Comparison of ENCODE assay signal across 9 cellular contexts in the genomic region with DNA sequence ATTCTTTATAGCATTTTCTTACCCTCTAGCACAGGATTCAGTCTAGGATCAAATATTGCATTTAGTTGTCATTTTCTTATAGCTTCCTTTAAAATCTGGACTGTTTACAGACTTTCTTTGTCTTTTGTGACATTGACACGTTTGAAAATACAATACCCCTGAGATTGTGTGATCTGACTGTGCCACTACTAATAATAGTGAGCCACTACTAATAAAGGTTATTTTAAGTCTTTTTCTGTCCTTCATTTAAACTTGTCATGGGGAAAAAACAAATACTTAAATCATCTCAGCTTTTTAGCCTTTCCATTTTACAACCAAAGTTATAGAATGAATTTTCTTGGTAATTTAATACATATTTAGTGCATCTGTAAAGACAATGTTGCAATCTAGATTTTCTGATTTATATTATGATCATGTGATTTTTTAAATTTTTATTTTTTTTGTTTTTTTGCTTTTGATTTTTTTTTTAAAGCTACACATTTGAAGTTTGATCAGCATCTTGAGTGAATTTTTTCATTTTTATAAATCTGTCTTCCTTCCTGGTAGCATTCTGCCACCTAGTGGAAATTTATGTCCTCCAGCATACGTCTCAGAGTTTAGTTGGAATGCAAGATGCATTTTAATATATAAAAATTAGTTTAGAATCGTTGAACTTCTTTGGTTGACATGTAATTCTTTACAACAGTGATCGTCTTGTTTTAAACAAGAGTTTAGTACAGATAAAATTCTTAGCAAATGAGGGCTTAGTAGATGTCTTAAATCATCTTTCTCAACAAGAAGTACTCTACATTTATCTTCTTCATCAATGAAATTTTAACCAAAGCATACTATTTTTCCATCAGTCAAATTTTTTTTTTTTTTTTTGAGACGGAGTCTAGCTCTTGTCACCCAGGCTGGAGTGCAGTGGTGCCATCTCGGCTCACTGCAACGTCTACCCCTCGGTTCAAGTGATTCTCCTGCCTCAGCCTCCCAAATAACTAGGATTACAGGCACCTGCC.
DNase-seq lines count a peak whose midpoint lies in the region; ATAC-seq and TF ChIP-seq lines count a peak whose summit lies in the region.
"Had no signal": no experiment of that assay in that cellular context is flagged by ENCODE, and none has a peak within 500 bp of the region (broad histone marks: within the 10 kb centered on the region; RNA-seq: fewer than 3 reads in every experiment).

No MANE protein-coding gene starts in this region.

- DNase-seq in activated CD4-positive, alpha-beta memory T cell treated with anti-CD3 and anti-CD28 coated beads for 36 hours = no peak
- no peak for DNase-seq in activated CD4-positive, alpha-beta memory T cell treated with anti-CD3 and anti-CD28 coated beads, Interleukin-2, amount 10 ng/mL, durations not matched to agents 7 days and 5 days
- DNase-seq in LNCaP clone FGC (ENCODE audit: low read depth) (peak; percentile 32), SK-MEL-5 (ENCODE audit: low read depth, low spot score) (peak; percentile 53), epidermal melanocyte (ENCODE audit: insufficient read length, low spot score) (peak; percentile 30), nephron progenitor cell (no peak), islet precursor cell (no peak)

- no peak overlapping the region for H3K4me3 Mint-ChIP-seq in activated CD4-positive, alpha-beta memory T cell treated with anti-CD3 and anti-CD28 coated beads for 36 hours
- no peak overlapping the region for H3K4me3 Mint-ChIP-seq in activated CD4-positive, alpha-beta memory T cell treated with anti-CD3 and anti-CD28 coated beads, Interleukin-2, amount 10 ng/mL, durations not matched to agents 7 days and 5 days
- no peak overlapping the region for H3K4me3 Mint-ChIP-seq in nephron progenitor cell
- H3K4me3 Mint-ChIP-seq: central memory CD8-positive, alpha-beta T cell had no signal

- H3K9me3 Mint-ChIP-seq in activated CD4-positive, alpha-beta memory T cell treated with anti-CD3 and anti-CD28 coated beads for 36 hours = no peaks in the 10 kb centered on the region
- no peaks in the 10 kb centered on the region for H3K9me3 Mint-ChIP-seq in activated CD4-positive, alpha-beta memory T cell treated with anti-CD3 and anti-CD28 coated beads, Interleukin-2, amount 10 ng/mL, durations not matched to agents 7 days and 5 days
- H3K9me3 Mint-ChIP-seq in nephron progenitor cell = no peaks in the 10 kb centered on the region
- H3K9me3 Mint-ChIP-seq: central memory CD8-positive, alpha-beta T cell had no signal

- peaks cover 33% of the 10 kb centered on the region for H3K4me1 Mint-ChIP-seq in activated CD4-positive, alpha-beta memory T cell treated with anti-CD3 and anti-CD28 coated beads for 36 hours (ENCODE audit: low read depth)
- peaks cover 40% of the 10 kb centered on the region for H3K4me1 Mint-ChIP-seq in activated CD4-positive, alpha-beta memory T cell treated with anti-CD3 and anti-CD28 coated beads, Interleukin-2, amount 10 ng/mL, durations not matched to agents 7 days and 5 days
- H3K4me1 Mint-ChIP-seq in nephron progenitor cell = no peaks in the 10 kb centered on the region

- no peaks in the 10 kb centered on the region for H3K27me3 Mint-ChIP-seq in activated CD4-positive, alpha-beta memory T cell treated with anti-CD3 and anti-CD28 coated beads for 36 hours
- no peaks in the 10 kb centered on the region for H3K27me3 Mint-ChIP-seq in activated CD4-positive, alpha-beta memory T cell treated with anti-CD3 and anti-CD28 coated beads, Interleukin-2, amount 10 ng/mL, durations not matched to agents 7 days and 5 days
- H3K27me3 Mint-ChIP-seq in nephron progenitor cell (ENCODE audit: low read depth, poor library complexity) = peaks cover 4% of the 10 kb centered on the region
- H3K27me3 Mint-ChIP-seq: central memory CD8-positive, alpha-beta T cell had no signal

- TF ChIP-seq CTCF in LNCaP clone FGC (IDR thresholded peaks at IDR 0.05; ENCODE audit: control insufficient read depth, extremely low read depth, insufficient read depth) = peak; percentile 67
- peak; percentile 79 for TF ChIP-seq CTCF in nephron progenitor cell (IDR thresholded peaks at IDR 0.05)

- intact Hi-C loops in activated CD4-positive, alpha-beta memory T cell treated with anti-CD3 and anti-CD28 coated beads for 36 hours (cut with micrococcal nuclease) = loop anchor here (1.0 to 2.0 kb wide), 2 partner anchors 236 to 347 kb away; no protein-coding TSS in a partner anchor

- peak overlapping the region; percentile 11 for H3K27ac Mint-ChIP-seq in activated CD4-positive, alpha-beta memory T cell treated with anti-CD3 and anti-CD28 coated beads for 36 hours
- no peak overlapping the region for H3K27ac Mint-ChIP-seq in activated CD4-positive, alpha-beta memory T cell treated with anti-CD3 and anti-CD28 coated beads, Interleukin-2, amount 10 ng/mL, durations not matched to agents 7 days and 5 days
- no peak overlapping the region for H3K27ac Mint-ChIP-seq in nephron progenitor cell

- no peak for ATAC-seq in HG03135 (IDR thresholded peaks at IDR 0.05; ENCODE audit: unreplicated experiment)

- CTCF ChIA-PET in activated CD4-positive, alpha-beta memory T cell treated with anti-CD3 and anti-CD28 coated beads for 36 hours (lab: Charles Lee) = interaction anchor here (0.6 to 3.7 kb wide), 34 partner anchors 9 to 416 kb away, joined by 3 to 60 read pairs (median 3); a partner anchor contains a TSS
- CTCF ChIA-PET in activated CD4-positive, alpha-beta memory T cell treated with anti-CD3 and anti-CD28 coated beads, Interleukin-2, amount 10 ng/mL, durations not matched to agents 7 days and 5 days (lab: Charles Lee) = interaction anchor here (0.6 to 4.4 kb wide), 29 partner anchors 10 to 425 kb away, joined by 3 to 58 read pairs (median 5); a partner anchor contains a TSS

- POLR2A ChIA-PET in activated CD4-positive, alpha-beta memory T cell treated with anti-CD3 and anti-CD28 coated beads for 36 hours (lab: Charles Lee) = interaction anchor here (0.6 to 0.8 kb wide), 3 partner anchors 49 to 348 kb away, joined by 3 read pairs; no protein-coding TSS in a partner anchor
- POLR2A ChIA-PET in activated CD4-positive, alpha-beta memory T cell treated with anti-CD3 and anti-CD28 coated beads, Interleukin-2, amount 10 ng/mL, durations not matched to agents 7 days and 5 days (lab: Charles Lee) = interaction anchor here (0.6 to 3.3 kb wide), 6 partner anchors 10 to 421 kb away, joined by 3 to 17 read pairs (median 4); a partner anchor contains a TSS

- peaks cover 23% of the 10 kb centered on the region for H3K36me3 Mint-ChIP-seq in activated CD4-positive, alpha-beta memory T cell treated with anti-CD3 and anti-CD28 coated beads for 36 hours
- H3K36me3 Mint-ChIP-seq in activated CD4-positive, alpha-beta memory T cell treated with anti-CD3 and anti-CD28 coated beads, Interleukin-2, amount 10 ng/mL, durations not matched to agents 7 days and 5 days (ENCODE audit: low read depth) = peaks cover 37% of the 10 kb centered on the region
- peaks cover 14% of the 10 kb centered on the region for H3K36me3 Mint-ChIP-seq in nephron progenitor cell (ENCODE audit: low read depth)

- in situ Hi-C loops in SK-MEL-5 (cut with HindIII; ENCODE audit: low pct_unique_long_range_greater_than_20kb, low sequenced_read_pairs) = no loop called here

- no peak overlapping the region for H3K4me3 ChIP-seq in LNCaP clone FGC (ENCODE audit: low read depth, low read length)

Comparison
In these comparisons a context has a peak if more than half of its experiments do, and no peak if none do; other contexts are left out.
1. DNase-seq: peak in LNCaP clone FGC (single experiment), SK-MEL-5 (single experiment) and epidermal melanocyte (single experiment); none in activated CD4-positive, alpha-beta memory T cell treated with anti-CD3 and anti-CD28 coated beads for 36 hours (single experiment), activated CD4-positive, alpha-beta memory T cell treated with anti-CD3 and anti-CD28 coated beads, Interleukin-2, amount 10 ng/mL, durations not matched to agents 7 days and 5 days (single experiment), nephron progenitor cell (single experiment) and islet precursor cell (single experiment).